15 cellular contexts compared by ENCODE assay signal in the genomic region with DNA sequence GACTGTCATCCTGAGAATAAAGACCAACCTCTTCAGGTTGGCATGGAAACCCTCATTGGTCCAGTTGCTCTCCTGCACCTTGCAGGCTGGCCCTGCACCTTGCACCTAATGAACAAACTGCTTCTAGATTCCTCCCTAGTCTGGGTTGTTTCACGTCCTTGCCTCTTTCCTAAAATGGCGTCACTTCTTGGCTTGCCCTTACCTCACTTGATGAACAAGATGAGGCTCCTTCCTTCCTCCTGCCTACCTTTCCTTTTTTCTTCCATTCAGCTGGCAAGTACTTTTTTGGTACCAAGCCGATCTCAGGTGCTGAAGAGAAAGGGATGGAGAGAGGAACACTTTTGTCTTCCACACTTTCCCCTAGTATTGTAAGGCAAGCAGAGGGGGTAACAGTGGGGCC.
"Had no signal": no experiment of that assay in that cellular context is flagged by ENCODE, and none has a peak within 500 bp of the region (broad histone marks: within the 10 kb centered on the region; RNA-seq: fewer than 3 reads in every experiment).

No MANE protein-coding gene starts in this region.

- DNase-seq: activated CD4-positive, alpha-beta T cell treated with anti-CD3 and anti-CD28 coated beads, Interleukin-2, amount 50 U/mL, for 48 hours; activated naive CD4-positive, alpha-beta T cell; activated naive CD8-positive, alpha-beta T cell treated with anti-CD3 and anti-CD28 coated beads for 36 hours; amniotic stem cell; left lung; nephron progenitor cell; stimulated activated CD4-positive, alpha-beta T cell treated with anti-CD3 and anti-CD28 coated beads, Interleukin-12 subunit alpha, Interleukin-12 subunit beta, amount 100 ng/mL, for 4 hours; stimulated activated CD4-positive, alpha-beta T cell treated with anti-CD3 and anti-CD28 coated beads, Interleukin-1b, Interleukin-23, amount 100 ng/mL, for 48 hours; stimulated activated CD8-positive, alpha-beta memory T cell treated with anti-CD3 and anti-CD28 coated beads, Interleukin-4, amount 100 ng/mL, for 48 hours; stimulated activated naive CD4-positive, alpha-beta T cell; tibial artery; uterus had no signal

- H3K36me3 Mint-ChIP-seq: activated naive CD8-positive, alpha-beta T cell treated with anti-CD3 and anti-CD28 coated beads for 36 hours had no signal

- H3K4me1 Mint-ChIP-seq: activated T-helper 17 cell treated with anti-CD3 and anti-CD28 coated beads, Interleukin-2, amount 50 U/mL, for 72 hours had no signal

- H3K9me3 ChIP-seq: heart left ventricle, left lung, tibial artery, uterus had no signal

- H3K27ac Mint-ChIP-seq: activated naive CD8-positive, alpha-beta T cell treated with anti-CD3 and anti-CD28 coated beads for 36 hours; activated T-helper 17 cell treated with anti-CD3 and anti-CD28 coated beads, Interleukin-2, amount 50 U/mL, for 72 hours; nephron progenitor cell; progenitor cell of endocrine pancreas had no signal

- H3K4me1 ChIP-seq: uterus had no signal

- H3K36me3 ChIP-seq: heart left ventricle, left lung, tibial artery, uterus had no signal

- H3K4me3 Mint-ChIP-seq: activated naive CD8-positive, alpha-beta T cell treated with anti-CD3 and anti-CD28 coated beads for 36 hours; activated T-helper 17 cell treated with anti-CD3 and anti-CD28 coated beads, Interleukin-2, amount 50 U/mL, for 72 hours had no signal

- H3K4me3 ChIP-seq: left lung, tibial artery, uterus had no signal

- H3K9me3 Mint-ChIP-seq: activated naive CD8-positive, alpha-beta T cell treated with anti-CD3 and anti-CD28 coated beads for 36 hours; nephron progenitor cell had no signal

- H3K27ac ChIP-seq: left lung, tibial artery, uterus had no signal
